Comparison of ENCODE assay signal across 21 cellular contexts in the genomic region with DNA sequence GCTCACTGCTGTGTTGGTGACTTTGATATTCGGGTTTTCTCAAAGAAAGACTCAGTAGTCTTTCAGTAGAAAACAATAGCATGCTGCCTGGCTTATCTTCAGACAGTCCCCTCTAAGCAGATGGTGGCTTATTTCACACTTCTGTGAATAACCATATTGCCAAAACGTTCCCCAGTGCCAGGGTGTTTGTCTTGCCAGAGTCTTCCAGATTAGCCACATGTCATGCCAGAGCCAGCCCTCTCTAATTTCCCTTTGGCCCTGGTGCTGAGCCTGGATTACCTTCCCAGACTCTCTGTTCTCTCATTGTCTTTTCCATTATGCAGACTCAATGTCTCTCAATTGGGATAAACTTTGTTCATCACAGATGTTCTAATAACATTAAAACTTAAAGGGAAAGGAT.
"Had no signal": no experiment of that assay in that cellular context is flagged by ENCODE, and none has a peak within 500 bp of the region (broad histone marks: within the 10 kb centered on the region; RNA-seq: fewer than 3 reads in every experiment).

No MANE protein-coding gene starts in this region.

- H3K36me3 Mint-ChIP-seq: naive thymus-derived CD4-positive, alpha-beta T cell; neural progenitor cell; stimulated activated effector memory CD8-positive, alpha-beta T cell treated with anti-CD3 and anti-CD28 coated beads, Interleukin-12 subunit alpha, Interleukin-12 subunit beta, amount 100 ng/mL, for 72 hours had no signal

- H3K27me3 Mint-ChIP-seq: dendritic cell treated with granulocyte-macrophage colony-stimulating factor and Interleukin-4, amounts not matched to agents 40 ng/mL and 50 ng/mL, for 4 days; naive thymus-derived CD4-positive, alpha-beta T cell had no signal

- H3K9me3 Mint-ChIP-seq: neural progenitor cell had no signal

- H3K4me1 Mint-ChIP-seq: naive thymus-derived CD4-positive, alpha-beta T cell; nephron; stimulated activated effector memory CD8-positive, alpha-beta T cell treated with anti-CD3 and anti-CD28 coated beads, Interleukin-12 subunit alpha, Interleukin-12 subunit beta, amount 100 ng/mL, for 72 hours had no signal

- H3K4me3 Mint-ChIP-seq: dendritic cell treated with granulocyte-macrophage colony-stimulating factor and Interleukin-4, amounts not matched to agents 40 ng/mL and 50 ng/mL, for 4 days; naive thymus-derived CD4-positive, alpha-beta T cell; nephron; neural progenitor cell; stimulated activated effector memory CD8-positive, alpha-beta T cell treated with anti-CD3 and anti-CD28 coated beads, Interleukin-12 subunit alpha, Interleukin-12 subunit beta, amount 100 ng/mL, for 72 hours had no signal

- DNase-seq: effector memory CD4-positive, alpha-beta T cell; foreskin keratinocyte; heart left ventricle; kidney; mesenchymal stem cell; midbrain; naive thymus-derived CD4-positive, alpha-beta T cell; nucleus accumbens; stimulated activated CD4-positive, alpha-beta T cell treated with anti-CD3 and anti-CD28 coated beads, Interleukin-12 subunit alpha, Interleukin-12 subunit beta, amount 100 ng/mL, for 4 hours; stimulated activated CD4-positive, alpha-beta T cell treated with anti-CD3 and anti-CD28 coated beads, Interleukin-1b, Interleukin-23, amount 100 ng/mL, for 48 hours; stimulated activated CD4-positive, alpha-beta T cell treated with anti-CD3 and anti-CD28 coated beads, Interleukin-4, amount 100 ng/mL, for 24 hours; stimulated activated naive CD4-positive, alpha-beta T cell treated with Interleukin-2 at 50 U/mL for 16 hours; stomach; thyroid gland; trophoblast cell had no signal

- ATAC-seq: foreskin keratinocyte; gastroesophageal sphincter; heart left ventricle; naive thymus-derived CD4-positive, alpha-beta T cell; sciatic nerve had no signal

- H3K27ac Mint-ChIP-seq: dendritic cell treated with granulocyte-macrophage colony-stimulating factor and Interleukin-4, amounts not matched to agents 40 ng/mL and 50 ng/mL, for 4 days; naive thymus-derived CD4-positive, alpha-beta T cell; nephron; stimulated activated effector memory CD8-positive, alpha-beta T cell treated with anti-CD3 and anti-CD28 coated beads, Interleukin-12 subunit alpha, Interleukin-12 subunit beta, amount 100 ng/mL, for 72 hours had no signal
